In genomic region chr1:67052741-67053534, GRCh38 we compare ENCODE assay signal across 8 cellular contexts. TPM values are rescaled to one million over a fixed set of nuclear protein-coding genes. Genes with fewer than 3 reads are reported as not detected.
A peak's percentile ranks its signal among the peaks of the same experiment; 100 is the strongest.
DNase-seq lines count a peak whose midpoint lies in the region; ATAC-seq and TF ChIP-seq lines count a peak whose summit lies in the region.

No MANE protein-coding gene starts in this region.

- ATAC-seq in HCT116, result peak; percentile 36
- no peak for ATAC-seq in activated CD8-positive, alpha-beta T cell treated with anti-CD3 and anti-CD28 coated beads, Interleukin-2, amount 10 ng/mL, durations not matched to agents 7 days and 5 days
- ATAC-seq in naive thymus-derived CD8-positive, alpha-beta T cell, result peak in 1 of 2 donors; percentile 58

- no peak for TF ChIP-seq RAD21 in HCT116 (IDR thresholded peaks at IDR 0.05; ENCODE audit: low read depth)

- peaks cover 0 to 13% of the 10 kb centered on the region in 2 experiments; a peak in 1 of 4 replicates for H3K4me1 ChIP-seq in HCT116 (ENCODE audit: control insufficient read depth in 1 of 2, insufficient read depth in 2 of 2, low read length in 2 of 2)

- H3K4me2 ChIP-seq in HCT116 (ENCODE audit: low read length), result peak overlapping the region; percentile 93

- H2AFZ ChIP-seq in HCT116 (ENCODE audit: low read depth, low read length, poor library complexity, severe bottlenecking), result no peak overlapping the region

- H3K27me3 ChIP-seq in HCT116 (ENCODE audit: insufficient read depth, low read length), result no peaks in the 10 kb centered on the region

- peaks cover 8% of the 10 kb centered on the region for H3K27me3 Mint-ChIP-seq in activated CD8-positive, alpha-beta T cell treated with anti-CD3 and anti-CD28 coated beads, Interleukin-2, amount 10 ng/mL, durations not matched to agents 7 days and 5 days (ENCODE audit: low read depth)
- H3K27me3 Mint-ChIP-seq in naive thymus-derived CD8-positive, alpha-beta T cell, result no peaks in the 10 kb centered on the region

- no TSS peak for BruUV-seq in HCT116 (replicated peaks; lab: Mats Ljungman, UMichigan)

- peak overlapping the region; percentile 67 for H3K9ac ChIP-seq in HCT116 (ENCODE audit: low read length)

- H3K4me3 ChIP-seq in HCT116 (replicated peaks in 1 of 2; ENCODE audit: low read depth in 1 of 2, low read length in 2 of 2), result peak overlapping the region; percentile 75 to 77
- peak overlapping the region; percentile 84 for H3K4me3 ChIP-seq in fibroblast of mammary gland (ENCODE audit: control insufficient read depth, low read depth, low read length)

- no peaks in the 10 kb centered on the region for H3K9me2 ChIP-seq in HCT116 (ENCODE audit: insufficient read depth)

- H3K79me2 ChIP-seq in HCT116 (ENCODE audit: insufficient read depth, low read length), result 0 out of 2 replicates have a peak, but pooled peaks cover 7% of the 10 kb centered on the region

- H3K9me3 ChIP-seq in HCT116 (ENCODE audit: control insufficient read depth in 1 of 2, insufficient read depth in 1 of 2, low read depth in 1 of 2, low read length in 2 of 2), result no peaks in the 10 kb centered on the region

- no peaks in the 10 kb centered on the region for H4K20me1 ChIP-seq in HCT116 (ENCODE audit: insufficient read depth)

- RAD21 ChIA-PET in HCT116 (lab: Charles Lee; ENCODE audit: low non-redundant PET in 1 of 2, low total read pairs in 2 of 2, uncharacterized antibody in 2 of 2, unreplicated experiment in 2 of 2), result no interaction called here

- POLR2A ChIA-PET in HCT116 (lab: Charles Lee), result no interaction called here
- POLR2A ChIA-PET in activated CD8-positive, alpha-beta T cell treated with anti-CD3 and anti-CD28 coated beads, Interleukin-2, amount 10 ng/mL, durations not matched to agents 7 days and 5 days (lab: Charles Lee), result interaction anchor here (0.8 to 1.8 kb wide), 13 partner anchors 21 to 633 kb away, joined by 3 to 11 read pairs (median 4); partner anchors contain the start of genes DNAI4, MIER1 and SERBP1
- POLR2A ChIA-PET in naive thymus-derived CD8-positive, alpha-beta T cell (lab: Charles Lee), result interaction anchor here (0.6 to 2.1 kb wide), 28 partner anchors 10 to 377 kb away, joined by 3 to 16 read pairs (median 3); partner anchors contain the start of genes DNAI4, MIER1 and SERBP1

- H3K27ac Mint-ChIP-seq in activated CD8-positive, alpha-beta T cell treated with anti-CD3 and anti-CD28 coated beads, Interleukin-2, amount 10 ng/mL, durations not matched to agents 7 days and 5 days, result peak overlapping the region; percentile 72
- H3K27ac Mint-ChIP-seq in naive thymus-derived CD8-positive, alpha-beta T cell, result peak overlapping the region; percentile 79 to 95 (median 90)

- no peak for TF ChIP-seq CTCF in HCT116 (IDR thresholded peaks at IDR 0.05 in 2 of 3, conservative IDR thresholded peaks at IDR 0.05 in 1 of 3; ENCODE audit: borderline replicate concordance in 1 of 3, insufficient read depth in 1 of 3, low read depth in 2 of 3, low read length in 2 of 3)
- TF ChIP-seq CTCF in fibroblast of mammary gland (conservative IDR thresholded peaks at IDR 0.05; ENCODE audit: control insufficient read depth, insufficient read depth, low read depth, low read length), result no peak

- peak overlapping the region; percentile 79 for H3K27ac ChIP-seq in HCT116 (ENCODE audit: low read depth, low read length)

- peaks cover 23% of the 10 kb centered on the region for H3K36me3 Mint-ChIP-seq in activated CD8-positive, alpha-beta T cell treated with anti-CD3 and anti-CD28 coated beads, Interleukin-2, amount 10 ng/mL, durations not matched to agents 7 days and 5 days (ENCODE audit: low read depth)
- H3K36me3 Mint-ChIP-seq in naive thymus-derived CD8-positive, alpha-beta T cell, result peaks cover 8 to 33% (median 19%) of the 10 kb centered on the region in 3 donors

- H3K4me3 Mint-ChIP-seq in activated CD8-positive, alpha-beta T cell treated with anti-CD3 and anti-CD28 coated beads, Interleukin-2, amount 10 ng/mL, durations not matched to agents 7 days and 5 days, result peak overlapping the region; percentile 77
- H3K4me3 Mint-ChIP-seq in naive thymus-derived CD8-positive, alpha-beta T cell, result peak overlapping the region; percentile 81 to 94 (median 92)

- CTCF ChIA-PET in HCT116 (lab: Charles Lee), result interaction anchor here (1.0 kb wide), 1 partner anchor 162 kb away, joined by 3 read pairs; no protein-coding TSS in a partner anchor
- CTCF ChIA-PET in activated CD8-positive, alpha-beta T cell treated with anti-CD3 and anti-CD28 coated beads, Interleukin-2, amount 10 ng/mL, durations not matched to agents 7 days and 5 days (lab: Charles Lee), result interaction anchor here (0.6 to 2.4 kb wide), 9 partner anchors 57 to 208 kb away, joined by 3 to 10 read pairs (median 6); partner anchors contain the start of genes DNAI4 and MIER1

- DNase-seq in NK-92 treated with Interleukin-12 subunit alpha and Interleukin-12 subunit beta, amount 100 ng/mL, for 24 hours (lab: John Stamatoyannopoulos, UW), result peak; percentile 26
- DNase-seq in NK-92 (lab: John Stamatoyannopoulos, UW; ENCODE audit: unreplicated experiment) (no peak), HCT116 (ENCODE audit: low read depth, low spot score) (no peak), M059J (ENCODE audit: low read depth) (peak; percentile 76), fibroblast of mammary gland (ENCODE audit: low read depth) (peak; percentile 44), ureter (ENCODE audit: low spot score) (peak; percentile 76)
- peak; percentile 60 for DNase-seq in activated CD8-positive, alpha-beta T cell treated with anti-CD3 and anti-CD28 coated beads, Interleukin-2, amount 10 ng/mL, durations not matched to agents 7 days and 5 days
- DNase-seq in naive thymus-derived CD8-positive, alpha-beta T cell, result peak in 6 of 10 donors; percentile 3 to 59 (median 32)

- no peak for TF ChIP-seq POLR2A in HCT116 (IDR thresholded peaks at IDR 0.05; ENCODE audit: borderline replicate concordance, extremely low read depth, insufficient read depth, insufficient read length)

- no peaks in the 10 kb centered on the region; a peak in 1 of 4 replicates for H3K36me3 ChIP-seq in HCT116 (ENCODE audit: control insufficient read depth in 1 of 2, insufficient read depth in 2 of 2, low read length in 2 of 2)

- H3K4me1 Mint-ChIP-seq in activated CD8-positive, alpha-beta T cell treated with anti-CD3 and anti-CD28 coated beads, Interleukin-2, amount 10 ng/mL, durations not matched to agents 7 days and 5 days (ENCODE audit: low read depth), result peaks cover 20% of the 10 kb centered on the region
- H3K4me1 Mint-ChIP-seq in naive thymus-derived CD8-positive, alpha-beta T cell, result peaks cover 14 to 31% (median 29%) of the 10 kb centered on the region in 4 donors

- intact Hi-C loops in HCT116 (cut with micrococcal nuclease), result no loop called here

- H3K9me3 Mint-ChIP-seq in activated CD8-positive, alpha-beta T cell treated with anti-CD3 and anti-CD28 coated beads, Interleukin-2, amount 10 ng/mL, durations not matched to agents 7 days and 5 days (ENCODE audit: insufficient read depth), result no peaks in the 10 kb centered on the region
- no peaks in the 10 kb centered on the region for H3K9me3 Mint-ChIP-seq in naive thymus-derived CD8-positive, alpha-beta T cell

TF ChIP-seq in HCT116, 20 proteins besides CTCF, POLR2A, EP300 and RAD21:
- TF ChIP-seq EZH2phosphoT487 (IDR thresholded peaks at IDR 0.05; ENCODE audit: borderline replicate concordance) (no peak), TCF7L2 (IDR thresholded peaks at IDR 0.05; ENCODE audit: borderline replicate concordance, extremely low read depth, insufficient read depth, insufficient read length) (no peak), ELF1 (IDR thresholded peaks at IDR 0.05; ENCODE audit: borderline replicate concordance, low read depth) (no peak), ZNF274 (IDR thresholded peaks at IDR 0.05; ENCODE audit: low read depth, low read length) (no peak), JUND (IDR thresholded peaks at IDR 0.05) (no peak), ZFX (IDR thresholded peaks at IDR 0.05) (no peak)

RNA-seq across cellular contexts. Expression of gene SLC35D1, which starts 1.0 kb away (rescaled TPM):
- total RNA-seq in HCT116 (2021; ENCODE audit: unreplicated experiment), result 6.1 TPM
- polyA plus RNA-seq in HCT116 (2012), result 1.7 and 2.1 TPM in 2 replicates
- 13.1 and 20.1 TPM in 2 replicates for total RNA-seq in M059J (2014; rRNA removed; shearing (Covaris generic))
- total RNA-seq in activated CD8-positive, alpha-beta T cell treated with anti-CD3 and anti-CD28 coated beads, Interleukin-2, amount 10 ng/mL, durations not matched to agents 7 days and 5 days, result 10 to 100 TPM; 11.2 to 11.4 TPM
- total RNA-seq in naive thymus-derived CD8-positive, alpha-beta T cell, result 10 to 100 TPM; 22.2 to 22.8 TPM
- 1 to 10 TPM; 4.6 to 6.2 (median 5.7) TPM for polyA plus RNA-seq in naive thymus-derived CD8-positive, alpha-beta T cell
- 27.6 TPM for total RNA-seq in ureter

Comparison
In these comparisons a context has a peak if more than half of its experiments do, and no peak if none do; other contexts are left out.
1. DNase-seq: peak in NK-92 treated with Interleukin-12 subunit alpha and Interleukin-12 subunit beta, amount 100 ng/mL, for 24 hours (single experiment), M059J (single experiment), activated CD8-positive, alpha-beta T cell treated with anti-CD3 and anti-CD28 coated beads, Interleukin-2, amount 10 ng/mL, durations not matched to agents 7 days and 5 days (single experiment), fibroblast of mammary gland (single experiment), naive thymus-derived CD8-positive, alpha-beta T cell (6 of 10) and ureter (single experiment); none in NK-92 (single experiment) and HCT116 (single experiment).